ENCODE assay signal across 20 cellular contexts in genomic region chr4:56683455-56683854, GRCh38.
A peak's percentile ranks its signal among the peaks of the same experiment; 100 is the strongest.
DNase-seq lines count a peak whose midpoint lies in the region.
"Had no signal": no experiment of that assay in that cellular context is flagged by ENCODE, and none has a peak within 500 bp of the region (broad histone marks: within the 10 kb centered on the region; RNA-seq: fewer than 3 reads in every experiment).

No MANE protein-coding gene starts in this region.

- H3K4me1 Mint-ChIP-seq in activated naive CD4-positive, alpha-beta T cell treated with anti-CD3 and anti-CD28 coated beads, Interleukin-2, amount 10 ng/mL, durations not matched to agents 7 days and 5 days, result peaks cover 17% of the 10 kb centered on the region

- H3K9me3 Mint-ChIP-seq in activated naive CD4-positive, alpha-beta T cell treated with anti-CD3 and anti-CD28 coated beads, Interleukin-2, amount 10 ng/mL, durations not matched to agents 7 days and 5 days, result no peaks in the 10 kb centered on the region
- H3K9me3 Mint-ChIP-seq: CD4-positive, alpha-beta T cell; CD8-positive, alpha-beta memory T cell; GM23338; H9 had no signal

- DNase-seq in activated CD4-positive, alpha-beta T cell treated with anti-CD3 and anti-CD28 coated beads for 48 hours, result peak; percentile 11
- DNase-seq in activated CD4-positive, alpha-beta T cell treated with anti-CD3 and anti-CD28 coated beads for 1 hour, result no peak
- peak; percentile 4 for DNase-seq in activated naive CD4-positive, alpha-beta T cell treated with Interleukin-2 at 50 U/mL for 16 hours
- no peak for DNase-seq in activated naive CD4-positive, alpha-beta T cell treated with anti-CD3 and anti-CD28 coated beads, Interleukin-2, amount 10 ng/mL, durations not matched to agents 7 days and 5 days
- DNase-seq in stimulated activated CD4-positive, alpha-beta T cell treated with anti-CD3 and anti-CD28 coated beads, Interleukin-4, amount 100 ng/mL, for 24 hours, result peak; percentile 8
- DNase-seq in stimulated activated CD4-positive, alpha-beta T cell treated with anti-CD3 and anti-CD28 coated beads, Interleukin-12 subunit alpha, Interleukin-12 subunit beta, amount 100 ng/mL, for 4 hours, result no peak
- peak; percentile 20 for DNase-seq in activated naive CD4-positive, alpha-beta T cell treated with anti-CD3 and anti-CD28 coated beads, Interleukin-2, amount 50 U/mL, for 16 hours
- no peak for DNase-seq in T1000 (lab: John Stamatoyannopoulos, UW)
- DNase-seq: 8988T; ACHN; AML-193; BE2C; CD4-positive, alpha-beta T cell; CD8-positive, alpha-beta memory T cell; DMS79; EL; GDM1; H9 had no signal

- CTCF ChIA-PET in activated naive CD4-positive, alpha-beta T cell treated with anti-CD3 and anti-CD28 coated beads, Interleukin-2, amount 10 ng/mL, durations not matched to agents 7 days and 5 days (lab: Charles Lee), result no interaction called here

- H3K36me3 Mint-ChIP-seq in activated naive CD4-positive, alpha-beta T cell treated with anti-CD3 and anti-CD28 coated beads, Interleukin-2, amount 10 ng/mL, durations not matched to agents 7 days and 5 days, result no peaks in the 10 kb centered on the region
- H3K36me3 Mint-ChIP-seq: CD14-positive monocyte; CD8-positive, alpha-beta memory T cell had no signal

- no peak overlapping the region for H3K27ac Mint-ChIP-seq in activated naive CD4-positive, alpha-beta T cell treated with anti-CD3 and anti-CD28 coated beads, Interleukin-2, amount 10 ng/mL, durations not matched to agents 7 days and 5 days
- H3K27ac Mint-ChIP-seq: CD14-positive monocyte; CD4-positive, alpha-beta T cell; CD8-positive, alpha-beta memory T cell; GM23338; H9 had no signal

- no peak overlapping the region for H3K4me3 Mint-ChIP-seq in activated naive CD4-positive, alpha-beta T cell treated with anti-CD3 and anti-CD28 coated beads, Interleukin-2, amount 10 ng/mL, durations not matched to agents 7 days and 5 days
- H3K4me3 Mint-ChIP-seq: CD14-positive monocyte; CD4-positive, alpha-beta T cell; CD8-positive, alpha-beta memory T cell; GM23338; H9 had no signal

- peaks cover 66% of the 10 kb centered on the region for H3K27me3 Mint-ChIP-seq in activated naive CD4-positive, alpha-beta T cell treated with anti-CD3 and anti-CD28 coated beads, Interleukin-2, amount 10 ng/mL, durations not matched to agents 7 days and 5 days

Comparison
In these comparisons a context has a peak if more than half of its experiments do, and no peak if none do; other contexts are left out.
1. DNase-seq: peak in activated CD4-positive, alpha-beta T cell treated with anti-CD3 and anti-CD28 coated beads for 48 hours (single experiment), activated naive CD4-positive, alpha-beta T cell treated with Interleukin-2 at 50 U/mL for 16 hours (single experiment), stimulated activated CD4-positive, alpha-beta T cell treated with anti-CD3 and anti-CD28 coated beads, Interleukin-4, amount 100 ng/mL, for 24 hours (single experiment) and activated naive CD4-positive, alpha-beta T cell treated with anti-CD3 and anti-CD28 coated beads, Interleukin-2, amount 50 U/mL, for 16 hours (single experiment); none in activated CD4-positive, alpha-beta T cell treated with anti-CD3 and anti-CD28 coated beads for 1 hour (single experiment), activated naive CD4-positive, alpha-beta T cell treated with anti-CD3 and anti-CD28 coated beads, Interleukin-2, amount 10 ng/mL, durations not matched to agents 7 days and 5 days (single experiment), stimulated activated CD4-positive, alpha-beta T cell treated with anti-CD3 and anti-CD28 coated beads, Interleukin-12 subunit alpha, Interleukin-12 subunit beta, amount 100 ng/mL, for 4 hours (single experiment) and T1000 (single experiment).